In the genomic region with DNA sequence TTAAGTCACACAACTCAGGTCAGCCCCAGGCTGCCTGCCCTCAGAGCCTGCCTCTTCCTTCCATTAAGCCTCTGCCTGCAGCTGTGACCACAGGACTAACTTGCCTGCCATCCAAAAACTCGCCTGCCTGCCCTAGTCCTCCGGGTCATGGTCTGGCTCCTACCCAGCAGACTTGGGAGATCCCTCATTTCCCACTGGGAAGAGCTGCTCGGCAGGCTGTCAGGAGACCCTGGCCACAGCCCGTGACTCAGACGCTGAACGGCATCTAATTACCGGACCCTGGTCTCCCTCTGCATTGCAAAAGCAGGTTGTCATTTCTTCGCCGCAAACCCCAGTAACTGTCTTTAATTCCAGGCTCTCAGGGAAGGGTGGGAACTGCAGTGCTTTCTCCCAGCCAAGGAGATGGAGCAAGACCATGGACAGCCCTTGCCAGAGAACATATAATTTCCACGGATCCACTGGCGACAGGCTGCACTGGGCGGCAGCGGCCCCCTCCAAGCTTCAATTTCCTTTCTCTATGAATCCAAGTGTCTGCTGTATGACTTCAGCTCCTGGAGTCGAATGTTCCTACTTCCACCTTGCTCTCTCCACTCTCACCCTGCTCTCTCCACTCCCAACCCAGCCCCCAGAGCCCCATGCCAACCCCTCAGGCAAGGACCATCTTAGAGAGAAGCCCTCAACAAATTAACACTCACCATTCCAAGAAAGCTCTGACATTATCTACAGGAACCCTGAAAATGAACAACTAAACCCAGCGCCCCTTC, we compare ENCODE assay signal across 9 cellular contexts. TPM values are rescaled to one million over a fixed set of nuclear protein-coding genes. Genes with fewer than 3 reads are reported as not detected.
DNase-seq lines count a peak whose midpoint lies in the region; ATAC-seq and TF ChIP-seq lines count a peak whose summit lies in the region.
"Had no signal": no experiment of that assay in that cellular context is flagged by ENCODE, and none has a peak within 500 bp of the region (broad histone marks: within the 10 kb centered on the region; RNA-seq: fewer than 3 reads in every experiment).

No MANE protein-coding gene starts in this region.

- peak overlapping the region; percentile 34 for H3K27ac ChIP-seq in RWPE2 (ENCODE audit: poor library complexity, severe bottlenecking)
- H3K27ac ChIP-seq in Karpas-422 (ENCODE audit: low read length): no peak overlapping the region

- DNase-seq in ELF-1 (ENCODE audit: low read depth, low spot score): peak; percentile 66
- no peak for DNase-seq in RWPE2 (ENCODE audit: low spot score)
- DNase-seq in fibroblast of the conjunctiva (ENCODE audit: low read depth): peak; percentile 70
- DNase-seq in renal cortical epithelial cell (ENCODE audit: low read depth): peak; percentile 95
- DNase-seq in Karpas-422: no peak
- no peak for DNase-seq in NCI-H2107 treated with DMSO at 0.1 percent for 48 hours (lab: John Stamatoyannopoulos, UW; ENCODE audit: unreplicated experiment)
- DNase-seq in effector CD8-positive, alpha-beta T cell (lab: John Stamatoyannopoulos, UW): no peak

- no peaks in the 10 kb centered on the region for H3K79me2 ChIP-seq in Karpas-422 (ENCODE audit: low read length)

- no peaks in the 10 kb centered on the region for H3K9me2 ChIP-seq in Karpas-422 (replicated peaks; ENCODE audit: insufficient read depth, low read length)

- no peaks in the 10 kb centered on the region for H3K36me3 ChIP-seq in RWPE2 (ENCODE audit: low read depth)
- H3K36me3 ChIP-seq in Karpas-422 (ENCODE audit: insufficient read depth, low read length): no peaks in the 10 kb centered on the region

- TF ChIP-seq CTCF in RWPE2 (IDR thresholded peaks at IDR 0.05; ENCODE audit: poor library complexity, severe bottlenecking): no peak

- H2AFZ ChIP-seq in Karpas-422 (ENCODE audit: low read length): no peak overlapping the region

- H3K4me3 ChIP-seq in RWPE2 (ENCODE audit: severe bottlenecking) (no peak overlapping the region), Karpas-422 (ENCODE audit: low read length) (no peak overlapping the region)

- peaks cover 16% of the 10 kb centered on the region for H3K4me1 ChIP-seq in RWPE2 (ENCODE audit: insufficient read depth, poor library complexity, severe bottlenecking)
- H3K4me1 ChIP-seq in Karpas-422 (ENCODE audit: low read length): no peaks in the 10 kb centered on the region

- H3K27me3 ChIP-seq in RWPE2 (ENCODE audit: insufficient read depth, poor library complexity, severe bottlenecking) (no peaks in the 10 kb centered on the region), Karpas-422 (ENCODE audit: low read length) (no peaks in the 10 kb centered on the region)

- peak; percentile 28; the same call in 2 of the 3 replicates for ATAC-seq in RWPE2 (ENCODE audit: low read depth)
- no peak for ATAC-seq in GM18861 (IDR thresholded peaks at IDR 0.05; ENCODE audit: unreplicated experiment)
- ATAC-seq: stimulated activated memory B cell treated with anti-CD40 and anti-IgM and Interleukin-4, amounts not matched to agents 10 μg/mL and 1 μg/mL and 100 μg/mL, for 72 hours had no signal

- H3K9ac ChIP-seq in Karpas-422 (ENCODE audit: low read length): no peak overlapping the region

- H3K4me2 ChIP-seq in Karpas-422 (ENCODE audit: low read depth, low read length, poor library complexity, severe bottlenecking): no peak overlapping the region

- H3K9me3 ChIP-seq in RWPE2 (ENCODE audit: severe bottlenecking) (no peaks in the 10 kb centered on the region), Karpas-422 (ENCODE audit: low read length) (no peaks in the 10 kb centered on the region)

- H4K20me1 ChIP-seq in Karpas-422 (ENCODE audit: insufficient read depth, low read depth, low read length): no peaks in the 10 kb centered on the region

RNA-seq across cellular contexts. Expression of a gene that starts 20.4 kb away (rescaled TPM):
- 0.87 and 3.2 TPM in 2 replicates for total RNA-seq in renal cortical epithelial cell
- total RNA-seq in Karpas-422 (2014; rRNA removed; shearing (Covaris generic); ENCODE audit: low replicate concordance): not detected in 2 replicates

Comparison
In these comparisons a context has a peak if more than half of its experiments do, and no peak if none do; other contexts are left out.
1. DNase-seq: peak in ELF-1 (single experiment), fibroblast of the conjunctiva (single experiment) and renal cortical epithelial cell (single experiment); none in RWPE2 (single experiment), Karpas-422 (single experiment), NCI-H2107 treated with DMSO at 0.1 percent for 48 hours (single experiment) and effector CD8-positive, alpha-beta T cell (single experiment).